ENCODE assay signal across 9 cellular contexts in the genomic region with DNA sequence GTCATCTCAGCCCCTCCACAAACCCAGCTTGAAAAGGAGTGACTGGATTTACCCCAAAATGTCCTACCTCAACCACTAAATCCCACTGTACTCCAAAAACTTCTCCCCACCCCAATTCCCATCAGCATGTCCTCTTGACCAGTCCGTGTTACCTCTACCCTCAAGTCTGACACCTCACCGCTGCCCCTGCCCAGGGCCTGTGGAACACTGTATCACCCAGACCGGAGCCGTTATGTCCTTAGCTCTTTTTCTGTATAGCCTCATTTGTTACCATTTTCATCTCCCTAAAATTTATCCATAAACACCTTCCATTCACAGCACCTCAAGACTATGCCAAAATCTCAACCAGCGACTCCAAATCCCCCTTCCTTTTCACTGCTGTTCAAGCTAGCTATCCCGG. TPM values are rescaled to one million over a fixed set of nuclear protein-coding genes. Genes with fewer than 3 reads are reported as not detected.
DNase-seq lines count a peak whose midpoint lies in the region; ATAC-seq, FAIRE-seq and TF ChIP-seq lines count a peak whose summit lies in the region.
"Had no signal": no experiment of that assay in that cellular context is flagged by ENCODE, and none has a peak within 500 bp of the region (broad histone marks: within the 10 kb centered on the region; RNA-seq: fewer than 3 reads in every experiment).

No MANE protein-coding gene starts in this region.

- POLR2A ChIA-PET in activated CD4-positive, alpha-beta T cell treated with anti-CD3 and anti-CD28 coated beads, Interleukin-2, amount 10 ng/mL, durations not matched to agents 7 days and 5 days (lab: Charles Lee), result no interaction called here
- POLR2A ChIA-PET in HepG2 (lab: Yijun Ruan, JAX), result interaction anchor here (1.1 to 8.9 kb wide), 5 partner anchors 14 to 58 kb away, joined by 3 to 140 read pairs (median 5); a partner anchor contains a TSS

- H2AFZ ChIP-seq in HepG2 (ENCODE audit: low read length), result no peak overlapping the region

- H3K4me3 ChIP-seq in HepG2 (replicated peaks in 1 of 3; ENCODE audit: insufficient read depth in 1 of 3, low read depth in 2 of 3, low read length in 3 of 3), result no peak overlapping the region
- H3K4me3 ChIP-seq in stomach smooth muscle (ENCODE audit: low read length in 2 of 2), result peak overlapping the region; percentile 54 to 96

- ATAC-seq in HepG2, result no peak

- TF ChIP-seq EP300 in HepG2 (IDR thresholded peaks at IDR 0.05; ENCODE audit: low read depth in 2 of 2, low read length in 2 of 2) (no peak), HepG2 (CRISPR knock-in tag; IDR thresholded peaks at IDR 0.05; ENCODE audit: borderline replicate concordance) (no peak)

- H3K4me1 ChIP-seq in HepG2 (ENCODE audit: insufficient read depth, low read length), result peaks cover 58% of the 10 kb centered on the region
- H3K4me1 ChIP-seq in stomach smooth muscle (ENCODE audit: control insufficient read depth, insufficient read depth, low read length), result peaks cover 57% of the 10 kb centered on the region

- TF ChIP-seq POLR2A in HepG2 (IDR thresholded peaks at IDR 0.05; ENCODE audit: insufficient read depth in 1 of 2, low read depth in 2 of 2, low read length in 2 of 2), result no peak

- no peaks in the 10 kb centered on the region for H3K9me3 Mint-ChIP-seq in activated CD4-positive, alpha-beta T cell treated with anti-CD3 and anti-CD28 coated beads, Interleukin-2, amount 10 ng/mL, durations not matched to agents 7 days and 5 days
- no peaks in the 10 kb centered on the region for H3K9me3 Mint-ChIP-seq in activated naive CD8-positive, alpha-beta T cell (ENCODE audit: low read depth)

- CTCF ChIA-PET in activated CD4-positive, alpha-beta T cell treated with anti-CD3 and anti-CD28 coated beads, Interleukin-2, amount 10 ng/mL, durations not matched to agents 7 days and 5 days (lab: Charles Lee), result interaction anchor here (0.7 kb wide), 1 partner anchor 49 kb away, joined by 3 read pairs; no protein-coding TSS in a partner anchor
- CTCF ChIA-PET in HepG2 (lab: Yijun Ruan, JAX; ENCODE audit: low intra/inter-chr PET ratio, low total read pairs), result no interaction called here

- peaks cover 70% of the 10 kb centered on the region for H3K4me1 Mint-ChIP-seq in activated CD4-positive, alpha-beta T cell treated with anti-CD3 and anti-CD28 coated beads, Interleukin-2, amount 10 ng/mL, durations not matched to agents 7 days and 5 days
- H3K4me1 Mint-ChIP-seq in activated naive CD8-positive, alpha-beta T cell (ENCODE audit: low read depth), result peaks cover 67% of the 10 kb centered on the region

- no TSS peak for BruUV-seq in HepG2 (replicated peaks; lab: Mats Ljungman, UMichigan)

- H3K79me2 ChIP-seq in HepG2 (ENCODE audit: insufficient read depth, low read length), result peaks cover 66% of the 10 kb centered on the region

- 94% methylated on average over 6 of the region's 6 CpGs for WGBS in HepG2 (ENCODE audit: low lambda C conversion rate)

- intact Hi-C loops in HepG2 (cut with micrococcal nuclease; ENCODE audit: unreplicated experiment), result loop anchor here (10.0 kb wide), 1 partner anchor 62 kb away; a partner anchor contains a TSS

- H3K36me3 ChIP-seq in HepG2 (replicated peaks in 1 of 2; ENCODE audit: control insufficient read depth in 1 of 2, insufficient read depth in 2 of 2, low read length in 2 of 2), result peaks cover 10 to 26% of the 10 kb centered on the region in 2 experiments
- peaks cover 19 to 20% of the 10 kb centered on the region in 2 donors for H3K36me3 ChIP-seq in stomach smooth muscle (ENCODE audit: control insufficient read depth in 2 of 2, insufficient read depth in 2 of 2, low read length in 2 of 2)

- H3K27me3 Mint-ChIP-seq in activated CD4-positive, alpha-beta T cell treated with anti-CD3 and anti-CD28 coated beads, Interleukin-2, amount 10 ng/mL, durations not matched to agents 7 days and 5 days, result no peaks in the 10 kb centered on the region
- H3K27me3 Mint-ChIP-seq in activated naive CD8-positive, alpha-beta T cell, result no peaks in the 10 kb centered on the region

- FAIRE-seq in HepG2 (lab: Jason Lieb, UNC), result no peak

- TF ChIP-seq CTCF in HepG2 (CRISPR knock-in tag; IDR thresholded peaks at IDR 0.05), result no peak

- TF ChIP-seq RAD21 in HepG2 (CRISPR knock-in tag; IDR thresholded peaks at IDR 0.05), result no peak

- peaks cover 48% of the 10 kb centered on the region for H3K36me3 Mint-ChIP-seq in activated CD4-positive, alpha-beta T cell treated with anti-CD3 and anti-CD28 coated beads, Interleukin-2, amount 10 ng/mL, durations not matched to agents 7 days and 5 days (ENCODE audit: low read depth)
- H3K36me3 Mint-ChIP-seq in activated naive CD8-positive, alpha-beta T cell, result peaks cover 5% of the 10 kb centered on the region

- H3K27ac ChIP-seq in HepG2 (ENCODE audit: extremely low read length, insufficient read depth, low read length) (peak overlapping the region; percentile 88), stomach smooth muscle (ENCODE audit: low read length) (peak overlapping the region; percentile 73)

- in situ Hi-C loops in HepG2 (cut with HindIII; ENCODE audit: extremely low pct_ligation_motif_present, low pct_unique_long_range_greater_than_20kb), result no loop called here

- no peak for DNase-seq in activated CD4-positive, alpha-beta T cell treated with anti-CD3 and anti-CD28 coated beads, Interleukin-2, amount 10 ng/mL, durations not matched to agents 7 days and 5 days
- no peak for DNase-seq in activated CD4-positive, alpha-beta T cell treated with anti-CD3 and anti-CD28 coated beads, Interleukin-2, amount 50 U/mL, for 48 hours
- DNase-seq in HepG2 (ENCODE audit: low spot score), result no peak
- DNase-seq in ureter (ENCODE audit: low spot score), result no peak
- DNase-seq in foreskin melanocyte, result no peak
- DNase-seq in COR-L47 (lab: John Stamatoyannopoulos, UW), result no peak
- DNase-seq: NCI-H2227 treated with DMSO at 0.1 percent for 48 hours had no signal

- H3K9ac ChIP-seq in HepG2 (ENCODE audit: insufficient read depth, low read depth, low read length) (peak overlapping the region; percentile 96; the same call in 1 of the 2 replicates), stomach smooth muscle (ENCODE audit: low read length in 2 of 2) (peak overlapping the region; percentile 13 to 62)

- H3K4me2 ChIP-seq in HepG2 (ENCODE audit: low read depth, low read length), result peak overlapping the region; percentile 84

- H3K27me3 ChIP-seq in HepG2 (ENCODE audit: control insufficient read depth in 1 of 2, insufficient read depth in 2 of 2, low read length in 2 of 2), result no peaks in the 10 kb centered on the region; a peak in 1 of 5 replicates
- H3K27me3 ChIP-seq in stomach smooth muscle (ENCODE audit: control insufficient read depth in 1 of 2, insufficient read depth in 2 of 2, low read length in 2 of 2), result no peaks in the 10 kb centered on the region

- H3K9me3 ChIP-seq in HepG2 (ENCODE audit: low read length) (no peaks in the 10 kb centered on the region), stomach smooth muscle (ENCODE audit: control insufficient read depth in 2 of 2, low read length in 2 of 2) (no peaks in the 10 kb centered on the region)

- peak overlapping the region; percentile 93 for H3K27ac Mint-ChIP-seq in activated CD4-positive, alpha-beta T cell treated with anti-CD3 and anti-CD28 coated beads, Interleukin-2, amount 10 ng/mL, durations not matched to agents 7 days and 5 days
- peak overlapping the region; percentile 65 for H3K27ac Mint-ChIP-seq in activated naive CD8-positive, alpha-beta T cell

- peak overlapping the region; percentile 87 for H3K4me3 Mint-ChIP-seq in activated CD4-positive, alpha-beta T cell treated with anti-CD3 and anti-CD28 coated beads, Interleukin-2, amount 10 ng/mL, durations not matched to agents 7 days and 5 days
- peak overlapping the region; percentile 97 for H3K4me3 Mint-ChIP-seq in activated naive CD8-positive, alpha-beta T cell

- peaks cover 12% of the 10 kb centered on the region; the same call in 1 of the 2 replicates for H4K20me1 ChIP-seq in HepG2 (ENCODE audit: insufficient read depth, low read length)

RNA-seq across cellular contexts. Expression of a gene that starts 2.4 kb away (rescaled TPM):
- 10 to 100 TPM; 55.9 to 59.2 TPM for total RNA-seq in activated CD4-positive, alpha-beta T cell treated with anti-CD3 and anti-CD28 coated beads, Interleukin-2, amount 10 ng/mL, durations not matched to agents 7 days and 5 days
- 33.2 and 37.5 TPM in 2 replicates for total RNA-seq in HepG2 (2016; rRNA removed; fragmentation: Illumina TruSeq; extraction: Trizol)
- total RNA-seq in HepG2 (2016; cell fraction: cytosol; rRNA removed; fragmentation: Illumina TruSeq; extraction: Trizol; ENCODE audit: low read depth), result 10.5 and 10.6 TPM in 2 replicates
- 33.3 and 34.6 TPM in 2 replicates for total RNA-seq in HepG2 (2016; cell fraction: insoluble cytoplasmic fraction; rRNA removed; fragmentation: Illumina TruSeq; extraction: Trizol)
- 23.7 and 24.5 TPM in 2 replicates for total RNA-seq in HepG2 (2016; cell fraction: membrane; rRNA removed; fragmentation: Illumina TruSeq; extraction: Trizol)
- total RNA-seq in HepG2 (2016; cell fraction: nucleus; rRNA removed; fragmentation: Illumina TruSeq; extraction: Trizol), result 13.4 and 18.2 TPM in 2 replicates
- polyA plus RNA-seq in HepG2 (2011; rRNA removed), result 27.6 and 30.9 TPM in 2 replicates
- 19.6 and 22.8 TPM in 2 replicates for polyA plus RNA-seq in HepG2 (2011; cell fraction: cytosol; rRNA removed)
- polyA plus RNA-seq in HepG2 (2011; cell fraction: nucleus; rRNA removed), result 13.4 and 14.0 TPM in 2 replicates
- polyA plus RNA-seq in HepG2 (2012), result 18.6 and 20.8 TPM in 2 replicates
- 5.8 and 6.4 TPM in 2 replicates for polyA plus RNA-seq in HepG2 (2016; cell fraction: cytosol; fragmentation: Illumina TruSeq; extraction: Trizol; ENCODE audit: low read depth)
- 41.4 and 41.6 TPM in 2 replicates for polyA plus RNA-seq in HepG2 (2016; cell fraction: insoluble cytoplasmic fraction; fragmentation: Illumina TruSeq; extraction: Trizol; ENCODE audit: low read depth)
- polyA plus RNA-seq in HepG2 (2016; cell fraction: membrane; fragmentation: Illumina TruSeq; extraction: Trizol; ENCODE audit: low read depth), result 11.9 and 12.0 TPM in 2 replicates
- 31.1 and 36.5 TPM in 2 replicates for polyA plus RNA-seq in HepG2 (2016; cell fraction: nucleus; fragmentation: Illumina TruSeq; extraction: Trizol; ENCODE audit: insufficient read depth, low read depth)
- polyA minus RNA-seq in HepG2 (2011; rRNA and poly(A)+ RNA removed; ENCODE audit: low replicate concordance), result 20.5 and 70.5 TPM in 2 replicates
- 13.2 and 14.7 TPM in 2 replicates for polyA minus RNA-seq in HepG2 (2011; cell fraction: cytosol; rRNA and poly(A)+ RNA removed)
- 9.0 and 11.4 TPM in 2 replicates for polyA minus RNA-seq in HepG2 (2011; cell fraction: nucleus; rRNA and poly(A)+ RNA removed)
- 37.6 TPM for total RNA-seq in ureter

RNA-seq across cellular contexts. Expression of a gene that starts 2.5 kb away (rescaled TPM):
- 10 to 100 TPM; 53.2 TPM for total RNA-seq in activated CD4-positive, alpha-beta T cell treated with anti-CD3 and anti-CD28 coated beads, Interleukin-2, amount 10 ng/mL, durations not matched to agents 7 days and 5 days
- total RNA-seq in HepG2 (2016; rRNA removed; fragmentation: Illumina TruSeq; extraction: Trizol) (27.2 and 38.2 TPM in 2 replicates), ureter (38.4 TPM)
- total RNA-seq in HepG2 (2016; cell fraction: cytosol; rRNA removed; fragmentation: Illumina TruSeq; extraction: Trizol; ENCODE audit: low read depth), result 37.2 and 38.8 TPM in 2 replicates
- 22.7 and 41.3 TPM in 2 replicates for total RNA-seq in HepG2 (2016; cell fraction: insoluble cytoplasmic fraction; rRNA removed; fragmentation: Illumina TruSeq; extraction: Trizol)
- 32.1 and 32.7 TPM in 2 replicates for total RNA-seq in HepG2 (2016; cell fraction: membrane; rRNA removed; fragmentation: Illumina TruSeq; extraction: Trizol)
- 38.1 and 39.7 TPM in 2 replicates for total RNA-seq in HepG2 (2016; cell fraction: nucleus; rRNA removed; fragmentation: Illumina TruSeq; extraction: Trizol)
- polyA plus RNA-seq in HepG2 (2011; rRNA removed), result 5.7 and 7.0 TPM in 2 replicates
- 4.7 and 6.4 TPM in 2 replicates for polyA plus RNA-seq in HepG2 (2011; cell fraction: cytosol; rRNA removed)
- polyA plus RNA-seq in HepG2 (2011; cell fraction: nucleus; rRNA removed), result 29.2 and 36.2 TPM in 2 replicates
- polyA plus RNA-seq in HepG2 (2012), result 20.0 and 24.6 TPM in 2 replicates
- polyA plus RNA-seq in HepG2 (2016; cell fraction: cytosol; fragmentation: Illumina TruSeq; extraction: Trizol; ENCODE audit: low read depth), result 11.1 and 12.5 TPM in 2 replicates
- polyA plus RNA-seq in HepG2 (2016; cell fraction: insoluble cytoplasmic fraction; fragmentation: Illumina TruSeq; extraction: Trizol; ENCODE audit: low read depth), result 22.5 and 26.2 TPM in 2 replicates
- polyA plus RNA-seq in HepG2 (2016; cell fraction: membrane; fragmentation: Illumina TruSeq; extraction: Trizol; ENCODE audit: low read depth), result 18.3 and 21.6 TPM in 2 replicates
- 51.6 and 51.8 TPM in 2 replicates for polyA plus RNA-seq in HepG2 (2016; cell fraction: nucleus; fragmentation: Illumina TruSeq; extraction: Trizol; ENCODE audit: insufficient read depth, low read depth)
- polyA minus RNA-seq in HepG2 (2011; rRNA and poly(A)+ RNA removed; ENCODE audit: low replicate concordance), result 35.3 and 40.5 TPM in 2 replicates
- 10.3 and 10.8 TPM in 2 replicates for polyA minus RNA-seq in HepG2 (2011; cell fraction: cytosol; rRNA and poly(A)+ RNA removed)
- 33.6 and 37.0 TPM in 2 replicates for polyA minus RNA-seq in HepG2 (2011; cell fraction: nucleus; rRNA and poly(A)+ RNA removed)

RNA-seq across cellular contexts. Expression of a gene that starts 5.4 kb away (rescaled TPM):
- 100 to 1,000 TPM; 256 to 279 TPM for total RNA-seq in activated CD4-positive, alpha-beta T cell treated with anti-CD3 and anti-CD28 coated beads, Interleukin-2, amount 10 ng/mL, durations not matched to agents 7 days and 5 days
- total RNA-seq in HepG2 (2016; rRNA removed; fragmentation: Illumina TruSeq; extraction: Trizol), result 161 and 239 TPM in 2 replicates
- 90.5 and 100 TPM in 2 replicates for total RNA-seq in HepG2 (2016; cell fraction: cytosol; rRNA removed; fragmentation: Illumina TruSeq; extraction: Trizol; ENCODE audit: low read depth)
- total RNA-seq in HepG2 (2016; cell fraction: insoluble cytoplasmic fraction; rRNA removed; fragmentation: Illumina TruSeq; extraction: Trizol), result 168 and 250 TPM in 2 replicates
- total RNA-seq in HepG2 (2016; cell fraction: membrane; rRNA removed; fragmentation: Illumina TruSeq; extraction: Trizol), result 138 and 155 TPM in 2 replicates
- total RNA-seq in HepG2 (2016; cell fraction: nucleus; rRNA removed; fragmentation: Illumina TruSeq; extraction: Trizol), result 68.4 and 69.0 TPM in 2 replicates
- polyA plus RNA-seq in HepG2 (2011; rRNA removed), result 274 and 310 TPM in 2 replicates
- polyA plus RNA-seq in HepG2 (2011; cell fraction: cytosol; rRNA removed), result 305 and 428 TPM in 2 replicates
- polyA plus RNA-seq in HepG2 (2011; cell fraction: nucleus; rRNA removed), result 83.2 and 122 TPM in 2 replicates
- polyA plus RNA-seq in HepG2 (2012), result 331 and 348 TPM in 2 replicates
- polyA plus RNA-seq in HepG2 (2016; cell fraction: cytosol; fragmentation: Illumina TruSeq; extraction: Trizol; ENCODE audit: low read depth), result 210 and 241 TPM in 2 replicates
- 472 and 477 TPM in 2 replicates for polyA plus RNA-seq in HepG2 (2016; cell fraction: insoluble cytoplasmic fraction; fragmentation: Illumina TruSeq; extraction: Trizol; ENCODE audit: low read depth)
- polyA plus RNA-seq in HepG2 (2016; cell fraction: membrane; fragmentation: Illumina TruSeq; extraction: Trizol; ENCODE audit: low read depth), result 260 and 279 TPM in 2 replicates
- 204 and 210 TPM in 2 replicates for polyA plus RNA-seq in HepG2 (2016; cell fraction: nucleus; fragmentation: Illumina TruSeq; extraction: Trizol; ENCODE audit: insufficient read depth, low read depth)
- 234 and 265 TPM in 2 replicates for polyA minus RNA-seq in HepG2 (2011; rRNA and poly(A)+ RNA removed; ENCODE audit: low replicate concordance)
- polyA minus RNA-seq in HepG2 (2011; cell fraction: cytosol; rRNA and poly(A)+ RNA removed), result 83.4 and 114 TPM in 2 replicates
- 37.2 and 53.3 TPM in 2 replicates for polyA minus RNA-seq in HepG2 (2011; cell fraction: nucleus; rRNA and poly(A)+ RNA removed)
- 453 TPM for total RNA-seq in ureter

RNA-seq across cellular contexts. Expression of a gene that starts 14.7 kb away (rescaled TPM):
- total RNA-seq in activated CD4-positive, alpha-beta T cell treated with anti-CD3 and anti-CD28 coated beads, Interleukin-2, amount 10 ng/mL, durations not matched to agents 7 days and 5 days, result 100 to 1,000 TPM; 168 to 183 TPM
- 19.8 and 32.0 TPM in 2 replicates for total RNA-seq in HepG2 (2016; rRNA removed; fragmentation: Illumina TruSeq; extraction: Trizol)
- total RNA-seq in HepG2 (2016; cell fraction: cytosol; rRNA removed; fragmentation: Illumina TruSeq; extraction: Trizol; ENCODE audit: low read depth), result 19.4 and 21.9 TPM in 2 replicates
- 18.5 and 25.6 TPM in 2 replicates for total RNA-seq in HepG2 (2016; cell fraction: insoluble cytoplasmic fraction; rRNA removed; fragmentation: Illumina TruSeq; extraction: Trizol)
- total RNA-seq in HepG2 (2016; cell fraction: membrane; rRNA removed; fragmentation: Illumina TruSeq; extraction: Trizol), result 66.8 and 71.2 TPM in 2 replicates
- total RNA-seq in HepG2 (2016; cell fraction: nucleus; rRNA removed; fragmentation: Illumina TruSeq; extraction: Trizol), result 30.3 and 34.3 TPM in 2 replicates
- polyA plus RNA-seq in HepG2 (2011; rRNA removed), result 118 and 126 TPM in 2 replicates
- 101 and 109 TPM in 2 replicates for polyA plus RNA-seq in HepG2 (2011; cell fraction: cytosol; rRNA removed)
- polyA plus RNA-seq in HepG2 (2011; cell fraction: nucleus; rRNA removed), result 101 and 114 TPM in 2 replicates
- polyA plus RNA-seq in HepG2 (2012), result 127 and 151 TPM in 2 replicates
- polyA plus RNA-seq in HepG2 (2016; cell fraction: cytosol; fragmentation: Illumina TruSeq; extraction: Trizol; ENCODE audit: low read depth), result 143 and 153 TPM in 2 replicates
- 110 and 145 TPM in 2 replicates for polyA plus RNA-seq in HepG2 (2016; cell fraction: insoluble cytoplasmic fraction; fragmentation: Illumina TruSeq; extraction: Trizol; ENCODE audit: low read depth)
- polyA plus RNA-seq in HepG2 (2016; cell fraction: membrane; fragmentation: Illumina TruSeq; extraction: Trizol; ENCODE audit: low read depth), result 280 and 308 TPM in 2 replicates
- 149 and 153 TPM in 2 replicates for polyA plus RNA-seq in HepG2 (2016; cell fraction: nucleus; fragmentation: Illumina TruSeq; extraction: Trizol; ENCODE audit: insufficient read depth, low read depth)
- 128 and 176 TPM in 2 replicates for polyA minus RNA-seq in HepG2 (2011; rRNA and poly(A)+ RNA removed; ENCODE audit: low replicate concordance)
- polyA minus RNA-seq in HepG2 (2011; cell fraction: cytosol; rRNA and poly(A)+ RNA removed), result 85.9 and 95.1 TPM in 2 replicates
- polyA minus RNA-seq in HepG2 (2011; cell fraction: nucleus; rRNA and poly(A)+ RNA removed), result 45.1 and 50.7 TPM in 2 replicates
- total RNA-seq in ureter, result 116 TPM

RNA-seq across cellular contexts. Expression of a gene that starts 15.2 kb away (rescaled TPM):
- total RNA-seq in activated CD4-positive, alpha-beta T cell treated with anti-CD3 and anti-CD28 coated beads, Interleukin-2, amount 10 ng/mL, durations not matched to agents 7 days and 5 days, result 10 to 100 TPM; 41.7 to 42.4 TPM
- 68.0 and 69.8 TPM in 2 replicates for total RNA-seq in HepG2 (2016; rRNA removed; fragmentation: Illumina TruSeq; extraction: Trizol)
- 111 and 129 TPM in 2 replicates for total RNA-seq in HepG2 (2016; cell fraction: cytosol; rRNA removed; fragmentation: Illumina TruSeq; extraction: Trizol; ENCODE audit: low read depth)
- 64.4 and 71.8 TPM in 2 replicates for total RNA-seq in HepG2 (2016; cell fraction: insoluble cytoplasmic fraction; rRNA removed; fragmentation: Illumina TruSeq; extraction: Trizol)
- total RNA-seq in HepG2 (2016; cell fraction: membrane; rRNA removed; fragmentation: Illumina TruSeq; extraction: Trizol), result 142 and 154 TPM in 2 replicates
- 40.7 and 41.3 TPM in 2 replicates for total RNA-seq in HepG2 (2016; cell fraction: nucleus; rRNA removed; fragmentation: Illumina TruSeq; extraction: Trizol)
- polyA plus RNA-seq in HepG2 (2011; rRNA removed), result 67.6 and 75.4 TPM in 2 replicates
- 79.0 and 80.4 TPM in 2 replicates for polyA plus RNA-seq in HepG2 (2011; cell fraction: cytosol; rRNA removed)
- 109 and 116 TPM in 2 replicates for polyA plus RNA-seq in HepG2 (2011; cell fraction: nucleus; rRNA removed)
- polyA plus RNA-seq in HepG2 (2012), result 54.3 and 56.5 TPM in 2 replicates
- polyA plus RNA-seq in HepG2 (2016; cell fraction: cytosol; fragmentation: Illumina TruSeq; extraction: Trizol; ENCODE audit: low read depth), result 153 and 183 TPM in 2 replicates
- polyA plus RNA-seq in HepG2 (2016; cell fraction: insoluble cytoplasmic fraction; fragmentation: Illumina TruSeq; extraction: Trizol; ENCODE audit: low read depth), result 78.9 and 80.0 TPM in 2 replicates
- 162 and 180 TPM in 2 replicates for polyA plus RNA-seq in HepG2 (2016; cell fraction: membrane; fragmentation: Illumina TruSeq; extraction: Trizol; ENCODE audit: low read depth)
- polyA plus RNA-seq in HepG2 (2016; cell fraction: nucleus; fragmentation: Illumina TruSeq; extraction: Trizol; ENCODE audit: insufficient read depth, low read depth), result 87.0 and 90.3 TPM in 2 replicates
- polyA minus RNA-seq in HepG2 (2011; rRNA and poly(A)+ RNA removed; ENCODE audit: low replicate concordance), result 70.4 and 79.0 TPM in 2 replicates
- 19.7 and 20.9 TPM in 2 replicates for polyA minus RNA-seq in HepG2 (2011; cell fraction: cytosol; rRNA and poly(A)+ RNA removed)
- polyA minus RNA-seq in HepG2 (2011; cell fraction: nucleus; rRNA and poly(A)+ RNA removed), result 29.2 and 33.6 TPM in 2 replicates
- total RNA-seq in ureter, result 46.3 TPM

Comparison
In these comparisons a context has a peak if more than half of its experiments do, and no peak if none do; other contexts are left out.
1. H3K4me3 ChIP-seq: peak in stomach smooth muscle (2 of 2); none in HepG2 (0 of 3).